ENCODE assay signal across 16 cellular contexts in the genomic region with DNA sequence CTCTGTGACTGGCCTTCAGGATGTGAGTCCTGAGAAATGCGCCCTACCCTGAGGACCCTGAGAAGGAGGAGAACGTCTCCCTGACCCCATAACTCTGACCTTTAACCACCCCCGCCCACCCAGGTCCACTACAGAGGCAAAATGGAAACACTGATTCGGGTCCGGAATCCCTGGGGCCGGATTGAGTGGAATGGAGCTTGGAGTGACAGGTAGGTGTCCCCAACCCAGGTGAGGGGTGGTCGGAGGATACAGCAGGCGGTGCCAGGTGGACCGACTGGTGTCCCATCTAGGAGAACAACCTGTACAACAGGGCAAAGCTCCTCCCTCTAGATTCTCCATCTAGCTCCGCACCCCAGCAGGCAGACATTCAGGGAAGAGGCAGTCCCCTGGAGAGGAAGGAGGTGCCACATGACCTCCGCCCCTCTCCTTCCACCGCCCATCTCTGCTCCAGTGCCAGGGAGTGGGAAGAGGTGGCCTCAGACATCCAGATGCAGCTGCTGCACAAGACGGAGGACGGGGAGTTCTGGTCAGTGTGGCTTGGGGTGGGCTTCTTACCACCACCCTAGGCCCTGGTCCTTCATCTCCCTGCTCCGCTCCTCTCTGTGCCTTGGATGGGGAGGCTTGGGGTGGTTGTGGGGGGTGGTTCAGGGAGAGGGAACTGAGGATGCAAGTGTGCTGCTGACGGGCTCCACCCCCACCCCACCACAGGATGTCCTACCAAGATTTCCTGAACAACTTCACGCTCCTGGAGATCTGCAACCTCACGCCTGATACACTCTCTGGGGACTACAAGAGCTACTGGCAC. TPM values are rescaled to one million over a fixed set of nuclear protein-coding genes. Genes with fewer than 3 reads are reported as not detected.
DNase-seq lines count a peak whose midpoint lies in the region; ATAC-seq and TF ChIP-seq lines count a peak whose summit lies in the region.
"Had no signal": no experiment of that assay in that cellular context is flagged by ENCODE, and none has a peak within 500 bp of the region (broad histone marks: within the 10 kb centered on the region; RNA-seq: fewer than 3 reads in every experiment).

No MANE protein-coding gene starts in this region.

- no peaks in the 10 kb centered on the region for H3K9me3 Mint-ChIP-seq in stimulated activated naive CD8-positive, alpha-beta T cell treated with anti-CD3 and anti-CD28 coated beads, Interleukin-15, Interleukin-2, amounts not matched to agents 100 ng/mL and 50 ng/mL, for 24 hours
- H3K9me3 Mint-ChIP-seq in immature natural killer cell = no peaks in the 10 kb centered on the region

- H3K27ac Mint-ChIP-seq in stimulated activated naive CD8-positive, alpha-beta T cell treated with anti-CD3 and anti-CD28 coated beads, Interleukin-15, Interleukin-2, amounts not matched to agents 100 ng/mL and 50 ng/mL, for 24 hours = no peak overlapping the region
- H3K27ac Mint-ChIP-seq in immature natural killer cell = peak overlapping the region in 5 of 6 donors; percentile 34 to 79 (median 59)
- H3K27ac Mint-ChIP-seq: brain had no signal

- peaks cover 36% of the 10 kb centered on the region for H3K4me1 Mint-ChIP-seq in stimulated activated naive CD8-positive, alpha-beta T cell treated with anti-CD3 and anti-CD28 coated beads, Interleukin-15, Interleukin-2, amounts not matched to agents 100 ng/mL and 50 ng/mL, for 24 hours (ENCODE audit: low read depth)
- peaks cover 16 to 27% of the 10 kb centered on the region in 2 donors for H3K4me1 Mint-ChIP-seq in immature natural killer cell

- peak overlapping the region; percentile 48 for H3K4me3 Mint-ChIP-seq in stimulated activated naive CD8-positive, alpha-beta T cell treated with anti-CD3 and anti-CD28 coated beads, Interleukin-15, Interleukin-2, amounts not matched to agents 100 ng/mL and 50 ng/mL, for 24 hours
- peak overlapping the region; percentile 49 to 75 (median 68) for H3K4me3 Mint-ChIP-seq in immature natural killer cell
- H3K4me3 Mint-ChIP-seq: brain had no signal

- no peak for ATAC-seq in stimulated activated naive CD8-positive, alpha-beta T cell treated with anti-CD3 and anti-CD28 coated beads, Interleukin-15, Interleukin-2, amounts not matched to agents 100 U/mL and 50 U/mL, for 24 hours
- no peak for ATAC-seq in GM21515 (IDR thresholded peaks at IDR 0.05; ENCODE audit: unreplicated experiment)

- CTCF ChIA-PET in RWPE1 (lab: Yijun Ruan, JAX) = interaction anchor here (1.0 kb wide), 1 partner anchor 58 kb away, joined by 3 read pairs; no protein-coding TSS in a partner anchor

- H3K36me3 Mint-ChIP-seq in stimulated activated naive CD8-positive, alpha-beta T cell treated with anti-CD3 and anti-CD28 coated beads, Interleukin-15, Interleukin-2, amounts not matched to agents 100 ng/mL and 50 ng/mL, for 24 hours (ENCODE audit: low read depth) = no peaks in the 10 kb centered on the region
- H3K36me3 Mint-ChIP-seq in immature natural killer cell = no peaks in the 10 kb centered on the region
- H3K36me3 Mint-ChIP-seq: brain had no signal

- DNase-seq in stimulated activated naive CD8-positive, alpha-beta T cell treated with anti-CD3 and anti-CD28 coated beads, Interleukin-15, Interleukin-2, amounts not matched to agents 100 U/mL and 50 U/mL, for 24 hours = no peak
- DNase-seq in RWPE1 (ENCODE audit: low spot score) (no peak), immature natural killer cell (no peak), pons (ENCODE audit: low spot score) (no peak), NCI-H1092 (lab: John Stamatoyannopoulos, UW) (no peak), HK-2 (ENCODE audit: unreplicated experiment) (no peak)
- DNase-seq: activated effector memory CD4-positive, alpha-beta T cell treated with anti-CD3 and anti-CD28 coated beads, Interleukin-2, amount 50 U/mL, for 16 hours; DMS153; effector CD4-positive, alpha-beta T cell; NCI-H1930; NCI-H524; nucleus accumbens had no signal

- H3K27me3 Mint-ChIP-seq in stimulated activated naive CD8-positive, alpha-beta T cell treated with anti-CD3 and anti-CD28 coated beads, Interleukin-15, Interleukin-2, amounts not matched to agents 100 ng/mL and 50 ng/mL, for 24 hours = peaks cover 3% of the 10 kb centered on the region
- peaks cover 0 to 6% (median 6%) of the 10 kb centered on the region in 3 donors for H3K27me3 Mint-ChIP-seq in immature natural killer cell (ENCODE audit: low read depth in 3 of 3)

- POLR2A ChIA-PET in RWPE1 (lab: Yijun Ruan, JAX; ENCODE audit: low non-redundant PET) = no interaction called here

- peak overlapping the region; percentile 84 for H3K27ac ChIP-seq in RWPE1
- H3K27ac ChIP-seq: KMS-11 had no signal

- TF ChIP-seq CTCF in RWPE1 (conservative IDR thresholded peaks at IDR 0.05; ENCODE audit: low read depth) = no peak

RNA-seq across cellular contexts. Expression of gene CAPN11, which starts 17.7 kb away (rescaled TPM):
- under 1 TPM in 1 of 3 donors, not detected in 2; 0.29 TPM for polyA plus RNA-seq in immature natural killer cell

RNA-seq across cellular contexts. Expression of gene MYMX, which starts 40.4 kb away (rescaled TPM):
- polyA plus RNA-seq in immature natural killer cell = not detected

RNA-seq across cellular contexts. Expression of gene SLC29A1, which starts 47.1 kb away (rescaled TPM):
- polyA plus RNA-seq in immature natural killer cell = 1 to 10 TPM; 1.5 to 3.0 (median 1.8) TPM

RNA-seq across cellular contexts. Expression of gene TMEM63B, which starts 49.0 kb away (rescaled TPM):
- 1 to 10 TPM in 2 of 3 donors, under 1 TPM in 1; 0.25 to 1.7 (median 1.5) TPM for polyA plus RNA-seq in immature natural killer cell

RNA-seq across cellular contexts. Expression of gene MRPL14, which starts 49.1 kb away (rescaled TPM):
- 100 to 1,000 TPM; 107 to 178 (median 120) TPM for polyA plus RNA-seq in immature natural killer cell
